1 cellular context compared by ENCODE assay signal in genomic region chrX:6005856-6006255, GRCh38.
TF ChIP-seq lines count a peak whose summit lies in the region.

No MANE protein-coding gene starts in this region.

TF ChIP-seq in WTC11, 78 proteins besides CTCF, POLR2A, EP300 and RAD21 (continued from another document):
- TF ChIP-seq GRHL2 (CRISPR knock-in tag; IDR thresholded peaks at IDR 0.05; ENCODE audit: insufficient replicate concordance, severe bottlenecking) (no peak), ZNF317 (CRISPR knock-in tag; IDR thresholded peaks at IDR 0.05; ENCODE audit: borderline replicate concordance, low read depth) (no peak), ZBTB21 (CRISPR knock-in tag; IDR thresholded peaks at IDR 0.05; ENCODE audit: borderline replicate concordance) (no peak), ZBTB43 (CRISPR knock-in tag; IDR thresholded peaks at IDR 0.05) (no peak), PRRX2 (CRISPR knock-in tag; IDR thresholded peaks at IDR 0.05) (no peak)
- TF ChIP-seq, protein P1, sequence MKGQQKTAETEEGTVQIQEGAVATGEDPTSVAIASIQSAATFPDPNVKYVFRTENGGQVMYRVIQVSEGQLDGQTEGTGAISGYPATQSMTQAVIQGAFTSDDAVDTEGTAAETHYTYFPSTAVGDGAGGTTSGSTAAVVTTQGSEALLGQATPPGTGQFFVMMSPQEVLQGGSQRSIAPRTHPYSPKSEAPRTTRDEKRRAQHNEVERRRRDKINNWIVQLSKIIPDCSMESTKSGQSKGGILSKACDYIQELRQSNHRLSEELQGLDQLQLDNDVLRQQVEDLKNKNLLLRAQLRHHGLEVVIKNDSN (CRISPR knock-in tag; IDR thresholded peaks at IDR 0.05) = no peak
